ENCODE assay signal across 1 cellular context in the genomic region with DNA sequence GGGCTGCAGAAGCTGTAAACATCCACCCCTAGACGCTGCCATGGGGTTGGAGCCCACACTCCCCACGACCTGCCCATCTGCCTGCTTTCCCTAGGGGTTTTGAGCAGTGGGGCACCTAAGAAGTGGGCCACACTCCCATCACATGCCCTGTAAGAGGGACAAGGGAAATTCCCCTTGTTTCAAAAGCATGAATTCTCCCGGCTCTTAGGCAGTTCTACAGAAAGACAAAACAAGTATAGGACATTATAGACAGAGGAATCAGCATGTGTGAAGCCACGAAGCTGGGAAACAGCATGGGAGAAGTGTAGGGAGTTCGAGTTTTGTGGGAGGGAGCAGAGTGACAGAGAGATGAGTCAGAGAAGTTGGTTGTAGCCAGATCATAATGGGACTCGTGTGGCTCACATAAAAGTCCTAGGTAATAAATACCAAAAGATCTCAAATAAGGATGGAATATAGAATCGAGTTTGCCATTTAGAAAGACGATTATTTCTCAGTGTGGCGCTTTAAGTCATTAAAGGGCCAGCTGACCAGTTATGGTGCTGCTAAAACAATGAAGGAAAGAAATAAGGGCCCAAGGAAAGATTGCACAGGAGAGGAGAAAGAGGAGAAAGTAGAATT.
TF ChIP-seq lines count a peak whose summit lies in the region.

No MANE protein-coding gene starts in this region.

TF ChIP-seq in SK-N-SH, 30 proteins besides CTCF, POLR2A, EP300 and RAD21 (continued from another document):
- TF ChIP-seq RXRA (IDR thresholded peaks at IDR 0.05; ENCODE audit: borderline replicate concordance, low read depth) = no peak
- TF ChIP-seq RFX5 (IDR thresholded peaks at IDR 0.05; ENCODE audit: low read length) = no peak
- no peak for TF ChIP-seq FOXJ3 (CRISPR knock-in tag; IDR thresholded peaks at IDR 0.05)
- TF ChIP-seq TAF1 (IDR thresholded peaks at IDR 0.05; ENCODE audit: borderline replicate concordance, low read depth, low read length) = 0 out of 2 replicates have a peak, but pooled peaks have one; percentile 15
- TF ChIP-seq MEF2A (IDR thresholded peaks at IDR 0.05; ENCODE audit: borderline replicate concordance, low read depth) = no peak
- no peak for TF ChIP-seq USF1 (IDR thresholded peaks at IDR 0.05; ENCODE audit: borderline replicate concordance, low read depth)
- TF ChIP-seq RCOR1 (IDR thresholded peaks at IDR 0.05; ENCODE audit: low read length) = no peak
- TF ChIP-seq SMC3 (IDR thresholded peaks at IDR 0.05; ENCODE audit: low read depth, low read length) = no peak
- no peak for TF ChIP-seq REST (IDR thresholded peaks at IDR 0.05; ENCODE audit: low read depth, low read length)
- no peak for TF ChIP-seq EZH2phosphoT487 (IDR thresholded peaks at IDR 0.05; ENCODE audit: borderline replicate concordance, low read depth)
- no peak for TF ChIP-seq TCF12 (IDR thresholded peaks at IDR 0.05)
- TF ChIP-seq, protein P1, sequence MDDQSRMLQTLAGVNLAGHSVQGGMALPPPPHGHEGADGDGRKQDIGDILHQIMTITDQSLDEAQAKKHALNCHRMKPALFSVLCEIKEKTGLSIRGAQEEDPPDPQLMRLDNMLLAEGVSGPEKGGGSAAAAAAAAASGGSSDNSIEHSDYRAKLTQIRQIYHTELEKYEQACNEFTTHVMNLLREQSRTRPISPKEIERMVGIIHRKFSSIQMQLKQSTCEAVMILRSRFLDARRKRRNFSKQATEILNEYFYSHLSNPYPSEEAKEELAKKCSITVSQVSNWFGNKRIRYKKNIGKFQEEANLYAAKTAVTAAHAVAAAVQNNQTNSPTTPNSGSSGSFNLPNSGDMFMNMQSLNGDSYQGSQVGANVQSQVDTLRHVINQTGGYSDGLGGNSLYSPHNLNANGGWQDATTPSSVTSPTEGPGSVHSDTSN (IDR thresholded peaks at IDR 0.05) = peak; percentile 33
- TF ChIP-seq GABPA (IDR thresholded peaks at IDR 0.05; ENCODE audit: low read depth) = no peak
- TF ChIP-seq, protein P2, sequence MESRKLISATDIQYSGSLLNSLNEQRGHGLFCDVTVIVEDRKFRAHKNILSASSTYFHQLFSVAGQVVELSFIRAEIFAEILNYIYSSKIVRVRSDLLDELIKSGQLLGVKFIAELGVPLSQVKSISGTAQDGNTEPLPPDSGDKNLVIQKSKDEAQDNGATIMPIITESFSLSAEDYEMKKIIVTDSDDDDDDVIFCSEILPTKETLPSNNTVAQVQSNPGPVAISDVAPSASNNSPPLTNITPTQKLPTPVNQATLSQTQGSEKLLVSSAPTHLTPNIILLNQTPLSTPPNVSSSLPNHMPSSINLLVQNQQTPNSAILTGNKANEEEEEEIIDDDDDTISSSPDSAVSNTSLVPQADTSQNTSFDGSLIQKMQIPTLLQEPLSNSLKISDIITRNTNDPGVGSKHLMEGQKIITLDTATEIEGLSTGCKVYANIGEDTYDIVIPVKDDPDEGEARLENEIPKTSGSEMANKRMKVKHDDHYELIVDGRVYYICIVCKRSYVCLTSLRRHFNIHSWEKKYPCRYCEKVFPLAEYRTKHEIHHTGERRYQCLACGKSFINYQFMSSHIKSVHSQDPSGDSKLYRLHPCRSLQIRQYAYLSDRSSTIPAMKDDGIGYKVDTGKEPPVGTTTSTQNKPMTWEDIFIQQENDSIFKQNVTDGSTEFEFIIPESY (IDR thresholded peaks at IDR 0.05; ENCODE audit: borderline replicate concordance, low read depth) = no peak
- TF ChIP-seq ELF1 (IDR thresholded peaks at IDR 0.05) = no peak
- no peak for TF ChIP-seq FOXM1 (IDR thresholded peaks at IDR 0.05; ENCODE audit: low read depth)
